In genomic region chr7:129501760-129502707, GRCh38 we compare ENCODE assay signal across 8 cellular contexts. TPM values are rescaled to one million over a fixed set of nuclear protein-coding genes. Genes with fewer than 3 reads are reported as not detected.
A peak's percentile ranks its signal among the peaks of the same experiment; 100 is the strongest.
DNase-seq lines count a peak whose midpoint lies in the region; ATAC-seq and TF ChIP-seq lines count a peak whose summit lies in the region.

Gene SMKR1 (plus strand): TSS chr7:129502531. CDS start chr7:129502825, 294 bp downstream.

- no peak within 1 kb of the TSS for H3K27ac ChIP-seq in coronary artery
- H3K27ac ChIP-seq in lung (ENCODE audit: low read depth in 1 of 2, low read length in 1 of 2), result no peak within 1 kb of the TSS

- TF ChIP-seq CTCF in AG04449 (IDR thresholded peaks at IDR 0.05; ENCODE audit: insufficient read depth, low read length, missing control alignments) (no peak), coronary artery (IDR thresholded peaks at IDR 0.05) (no peak), lung (IDR thresholded peaks at IDR 0.05; ENCODE audit: control extremely low read depth, extremely low read depth) (no peak)

- no peaks in the 10 kb centered on the region for H3K27me3 ChIP-seq in lung (ENCODE audit: control insufficient read depth, insufficient read depth)

- no peak for DNase-seq in AG04449 (ENCODE audit: low read depth, low spot score)
- DNase-seq in NCI-H2196 treated with DMSO at 0.1 percent for 48 hours (lab: John Stamatoyannopoulos, UW; ENCODE audit: unreplicated experiment), result peak; percentile 75
- peak; percentile 88 to 94 for DNase-seq in activated CD4-positive, alpha-beta T cell treated with anti-CD3 and anti-CD28 coated beads for 4 hours
- no peak for DNase-seq in coronary artery (ENCODE audit: low spot score)
- peak; percentile 79 for DNase-seq in lung (ENCODE audit: low spot score)
- peak; percentile 74 to 88 (median 80) for DNase-seq in stimulated activated CD4-positive, alpha-beta T cell treated with anti-CD3 and anti-CD28 coated beads, TNF-alpha, amount 100 ng/mL, for 24 hours (ENCODE audit: low read depth in 3 of 3)

- H3K9me3 ChIP-seq in lung (ENCODE audit: control insufficient read depth in 2 of 2, insufficient read depth in 1 of 2, low read length in 1 of 2), result no peaks in the 10 kb centered on the region

- H3K4me1 ChIP-seq in lung (ENCODE audit: control insufficient read depth in 2 of 2, insufficient read depth in 2 of 2, low read length in 2 of 2), result peaks cover 0 to 4% of the 10 kb centered on the region in 2 donors

- 5% methylated on average over 70 to 89 of the region's 89 CpGs for WGBS in lung, 2 donors

- no peaks in the 10 kb centered on the region for H3K36me3 ChIP-seq in lung (ENCODE audit: control insufficient read depth in 2 of 2, insufficient read depth in 2 of 2, low read length in 2 of 2)

- peak; percentile 92 for ATAC-seq in GM18867 (IDR thresholded peaks at IDR 0.05; ENCODE audit: unreplicated experiment)
- ATAC-seq in HG03066 (IDR thresholded peaks at IDR 0.05; ENCODE audit: low read depth, unreplicated experiment), result peak; percentile 81
- peak; percentile 94 for ATAC-seq in lung (ENCODE audit: insufficient read depth, low FRiP score)

- peak within 1 kb of the TSS; percentile 54 for H3K4me3 ChIP-seq in AG04449 (ENCODE audit: low read depth, low read length)
- H3K4me3 ChIP-seq in coronary artery, result peak within 1 kb of the TSS; percentile 76
- peak within 1 kb of the TSS; percentile 12 for H3K4me3 ChIP-seq in lung

- POLR2A ChIA-PET in AG04449 (lab: Yijun Ruan, JAX), result no interaction called here

- CTCF ChIA-PET in AG04449 (lab: Yijun Ruan, JAX), result interaction anchor here (1.0 kb wide), 1 partner anchor 17 kb away, joined by 4 read pairs; no protein-coding TSS in a partner anchor

RNA-seq across cellular contexts. Expression of gene SMKR1, which starts in this region (rescaled TPM):
- 1 to 10 TPM in 1 of 2 donors, under 1 TPM in 1; 0.51 to 3.6 TPM for total RNA-seq in lung
- 1 to 10 TPM; 1.7 to 2.2 TPM for polyA plus RNA-seq in lung

Comparison
In these comparisons a context has a peak if more than half of its experiments do, and no peak if none do; other contexts are left out.
1. DNase-seq: peak in NCI-H2196 treated with DMSO at 0.1 percent for 48 hours (single experiment), activated CD4-positive, alpha-beta T cell treated with anti-CD3 and anti-CD28 coated beads for 4 hours (2 of 2), lung (single experiment) and stimulated activated CD4-positive, alpha-beta T cell treated with anti-CD3 and anti-CD28 coated beads, TNF-alpha, amount 100 ng/mL, for 24 hours (3 of 3); none in AG04449 (single experiment) and coronary artery (single experiment).
2. H3K4me3 ChIP-seq: peak in every context shown above with its lines; median percentile 76 in coronary artery; 54 in AG04449; 12 in lung.
3. Peak in every context shown above with its lines, with median percentiles within 50 percentile points of each other: ATAC-seq.